Comparison of ENCODE assay signal across 22 cellular contexts in the genomic region with DNA sequence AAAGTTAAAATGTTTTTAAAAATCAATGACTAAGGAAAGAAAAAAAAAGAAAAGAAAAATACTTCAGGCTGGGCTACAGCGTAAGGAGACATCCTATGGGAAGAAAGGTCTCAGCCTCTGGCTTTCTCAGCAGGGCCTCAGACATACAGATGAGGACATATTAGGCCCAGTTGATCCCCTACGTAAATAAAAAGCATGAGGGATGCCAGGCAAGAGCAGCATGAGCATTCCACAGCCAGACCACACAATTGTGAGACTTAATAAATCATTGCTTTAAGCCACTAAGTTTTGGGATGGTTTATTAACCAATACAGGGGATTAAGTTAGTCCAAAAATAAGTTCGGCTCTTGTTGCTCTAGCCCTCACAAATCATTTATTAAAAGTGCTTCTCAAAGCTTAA.
"Had no signal": no experiment of that assay in that cellular context is flagged by ENCODE, and none has a peak within 500 bp of the region (broad histone marks: within the 10 kb centered on the region; RNA-seq: fewer than 3 reads in every experiment).

No MANE protein-coding gene starts in this region.

- H3K4me1 ChIP-seq: adrenal gland, body of pancreas, foreskin keratinocyte, sigmoid colon, thyroid gland, upper lobe of right lung had no signal

- H3K4me3 Mint-ChIP-seq: activated naive CD8-positive, alpha-beta T cell; activated T-cell treated with anti-CD3 and anti-CD28 coated beads, Interleukin-2, amount 50 U/mL, for 24 hours; activated T-helper 17 cell treated with anti-CD3 and anti-CD28 coated beads, Interleukin-2, amount 50 U/mL, for 72 hours; dendritic cell treated with granulocyte-macrophage colony-stimulating factor and Interleukin-4, amounts not matched to agents 40 ng/mL and 50 ng/mL, for 4 days; immature natural killer cell; nephron progenitor cell had no signal

- H3K36me3 ChIP-seq: adrenal gland, left lung, sigmoid colon, thyroid gland, upper lobe of right lung had no signal

- H3K36me3 Mint-ChIP-seq: activated naive CD8-positive, alpha-beta T cell; immature natural killer cell had no signal

- H3K27ac ChIP-seq: adrenal gland, body of pancreas, foreskin keratinocyte, left lung, sigmoid colon, thyroid gland, upper lobe of right lung had no signal

- H3K4me1 Mint-ChIP-seq: activated T-helper 17 cell treated with anti-CD3 and anti-CD28 coated beads, Interleukin-2, amount 50 U/mL, for 72 hours; immature natural killer cell; nephron progenitor cell had no signal

- H3K9me3 ChIP-seq: adrenal gland, body of pancreas, sigmoid colon, thyroid gland, upper lobe of right lung had no signal

- H3K27ac Mint-ChIP-seq: activated naive CD8-positive, alpha-beta T cell; activated T-cell treated with anti-CD3 and anti-CD28 coated beads, Interleukin-2, amount 50 U/mL, for 24 hours; activated T-helper 17 cell treated with anti-CD3 and anti-CD28 coated beads, Interleukin-2, amount 50 U/mL, for 72 hours; dendritic cell treated with granulocyte-macrophage colony-stimulating factor and Interleukin-4, amounts not matched to agents 40 ng/mL and 50 ng/mL, for 4 days; immature natural killer cell; nephron progenitor cell had no signal

- ATAC-seq: activated T-helper 17 cell treated with anti-CD3 and anti-CD28 coated beads, Interleukin-2, amount 50 U/mL, for 72 hours; body of pancreas; foreskin keratinocyte; left lung; stimulated activated naive CD8-positive, alpha-beta T cell treated with anti-CD3 and anti-CD28 coated beads, Interleukin-15, Interleukin-2, amounts not matched to agents 100 U/mL and 50 U/mL, for 24 hours; upper lobe of right lung had no signal

- H3K27me3 Mint-ChIP-seq: activated T-cell treated with anti-CD3 and anti-CD28 coated beads, Interleukin-2, amount 50 U/mL, for 24 hours; activated T-helper 17 cell treated with anti-CD3 and anti-CD28 coated beads, Interleukin-2, amount 50 U/mL, for 72 hours; dendritic cell treated with granulocyte-macrophage colony-stimulating factor and Interleukin-4, amounts not matched to agents 40 ng/mL and 50 ng/mL, for 4 days had no signal

- H3K4me3 ChIP-seq: adrenal gland, body of pancreas, left lung, sigmoid colon, thyroid gland, upper lobe of right lung had no signal

- H3K27me3 ChIP-seq: adrenal gland, body of pancreas, foreskin keratinocyte, left lung, sigmoid colon, thyroid gland, upper lobe of right lung had no signal

- DNase-seq: activated CD4-positive, alpha-beta T cell treated with anti-CD3 and anti-CD28 coated beads, Interleukin-2, amount 50 U/mL, for 4 hours; activated CD8-positive, alpha-beta memory T cell treated with anti-CD3 and anti-CD28 coated beads for 24 hours; activated CD8-positive, alpha-beta memory T cell treated with anti-CD3 and anti-CD28 coated beads, Interleukin-2, amount 50 U/mL, for 4 hours; activated T-cell treated with anti-CD3 and anti-CD28 coated beads, Interleukin-2, amount 50 U/mL, for 24 hours; adrenal gland; body of pancreas; effector CD4-positive, alpha-beta T cell; foreskin keratinocyte; immature natural killer cell; kidney glomerular epithelial cell; left lung; midbrain; nephron progenitor cell; sigmoid colon; stimulated activated CD4-positive, alpha-beta T cell treated with anti-CD3 and anti-CD28 coated beads, Interleukin-4, amount 100 ng/mL, for 4 hours; stimulated activated naive CD8-positive, alpha-beta T cell treated with anti-CD3 and anti-CD28 coated beads, Interleukin-15, Interleukin-2, amounts not matched to agents 100 U/mL and 50 U/mL, for 24 hours; T-helper 9 cell; thyroid gland; upper lobe of right lung had no signal

- H3K9me3 Mint-ChIP-seq: activated T-cell treated with anti-CD3 and anti-CD28 coated beads, Interleukin-2, amount 50 U/mL, for 24 hours; activated T-helper 17 cell treated with anti-CD3 and anti-CD28 coated beads, Interleukin-2, amount 50 U/mL, for 72 hours had no signal
